8 cellular contexts compared by ENCODE assay signal in genomic region chr5:88884435-88884877, GRCh38. TPM values are rescaled to one million over a fixed set of nuclear protein-coding genes. Genes with fewer than 3 reads are reported as not detected.
DNase-seq lines count a peak whose midpoint lies in the region; ATAC-seq, FAIRE-seq and TF ChIP-seq lines count a peak whose summit lies in the region.

No MANE protein-coding gene starts in this region.

- H3K9ac ChIP-seq in keratinocyte (ENCODE audit: control insufficient read depth, extremely low read depth, insufficient read depth, low read length) = no peak overlapping the region

- H2AFZ ChIP-seq in keratinocyte (ENCODE audit: control insufficient read depth, low read length) = peak overlapping the region; percentile 84

- H3K27ac ChIP-seq in keratinocyte (ENCODE audit: control insufficient read depth, insufficient read depth, low read length) (no peak overlapping the region), thoracic aorta (peak overlapping the region; percentile 90 to 96)

- dilution Hi-C loops in keratinocyte (cut with MboI; ENCODE audit: extremely low pct_ligation_motif_present, low sequenced_read_pairs) = no loop called here

- CTCF ChIA-PET in activated naive CD4-positive, alpha-beta T cell treated with anti-CD3 and anti-CD28 coated beads, Interleukin-2, amount 10 ng/mL, durations not matched to agents 7 days and 5 days (lab: Charles Lee) = no interaction called here

- H3K27ac Mint-ChIP-seq in activated naive CD4-positive, alpha-beta T cell treated with anti-CD3 and anti-CD28 coated beads, Interleukin-2, amount 10 ng/mL, durations not matched to agents 7 days and 5 days = no peak overlapping the region
- no peak overlapping the region for H3K27ac Mint-ChIP-seq in activated T-helper 2 cell treated with anti-CD3 and anti-CD28 coated beads, Interferon-gamma antibody, Interleukin-2, Interleukin-4, amounts not matched to agents 10 μg/mL and 5 μg/mL and 100 μg/mL, durations not matched to agents 14 hours and 24 hours and 36 hours

- H3K9me1 ChIP-seq in keratinocyte (ENCODE audit: control insufficient read depth, extremely low read depth, insufficient read depth, low read length) = no peaks in the 10 kb centered on the region

- DNase-seq in activated naive CD4-positive, alpha-beta T cell treated with anti-CD3 and anti-CD28 coated beads, Interleukin-2, amount 10 ng/mL, durations not matched to agents 7 days and 5 days = no peak
- no peak for DNase-seq in activated naive CD4-positive, alpha-beta T cell treated with Interleukin-2 at 50 U/mL for 16 hours
- no peak for DNase-seq in activated T-helper 2 cell treated with anti-CD3 and anti-CD28 coated beads, Interferon-gamma antibody, Interleukin-2, Interleukin-4, amounts not matched to agents 10 μg/mL and 5 μg/mL and 100 μg/mL, durations not matched to agents 14 hours and 24 hours and 36 hours (ENCODE audit: low spot score)
- DNase-seq in keratinocyte (ENCODE audit: low read depth, low spot score) (no peak), thoracic aorta (ENCODE audit: low spot score) (no peak), NK-92 (lab: John Stamatoyannopoulos, UW; ENCODE audit: unreplicated experiment) (no peak)

- TF ChIP-seq CTCF in keratinocyte (optimal IDR thresholded peaks at IDR 0.05 in 1 of 3, IDR thresholded peaks at IDR 0.05 in 1 of 3, conservative IDR thresholded peaks at IDR 0.05 in 1 of 3; ENCODE audit: extremely low read depth in 1 of 3, insufficient read depth in 2 of 3, low read length in 3 of 3) = no peak
- TF ChIP-seq CTCF in thoracic aorta (IDR thresholded peaks at IDR 0.05) = no peak

- peak overlapping the region; percentile 97 for H3K4me2 ChIP-seq in keratinocyte (ENCODE audit: control insufficient read depth, extremely low read depth, insufficient read depth, low read depth, low read length)

- intact Hi-C loops in activated T-helper 2 cell treated with anti-CD3 and anti-CD28 coated beads, Interferon-gamma antibody, Interleukin-2, Interleukin-4, amounts not matched to agents 10 μg/mL and 5 μg/mL and 100 μg/mL, durations not matched to agents 14 hours and 24 hours and 36 hours (cut with micrococcal nuclease) = loop anchor here (5.0 to 10.0 kb wide), 3 partner anchors 57 to 1100 kb away; no protein-coding TSS in a partner anchor

- H3K4me3 ChIP-seq in keratinocyte (ENCODE audit: control insufficient read depth in 2 of 3, extremely low read depth in 1 of 3, insufficient read depth in 2 of 3, low read depth in 1 of 3, low read length in 3 of 3) = peak overlapping the region; percentile 28 to 67 (median 65)
- H3K4me3 ChIP-seq in thoracic aorta = peak overlapping the region; percentile 86

- H3K27me3 ChIP-seq in keratinocyte (ENCODE audit: control insufficient read depth, extremely low read depth, insufficient read depth, low read length) (peaks cover 33% of the 10 kb centered on the region), thoracic aorta (replicated peaks; ENCODE audit: insufficient read depth) (no peaks in the 10 kb centered on the region)

- no peaks in the 10 kb centered on the region for H4K20me1 ChIP-seq in keratinocyte (ENCODE audit: control insufficient read depth, extremely low read depth, insufficient read depth, low read length)

- peak overlapping the region; percentile 74 for H3K4me3 Mint-ChIP-seq in activated naive CD4-positive, alpha-beta T cell treated with anti-CD3 and anti-CD28 coated beads, Interleukin-2, amount 10 ng/mL, durations not matched to agents 7 days and 5 days
- peak overlapping the region; percentile 81 for H3K4me3 Mint-ChIP-seq in activated T-helper 2 cell treated with anti-CD3 and anti-CD28 coated beads, Interferon-gamma antibody, Interleukin-2, Interleukin-4, amounts not matched to agents 10 μg/mL and 5 μg/mL and 100 μg/mL, durations not matched to agents 14 hours and 24 hours and 36 hours (ENCODE audit: low read depth)

- no peaks in the 10 kb centered on the region for H3K36me3 ChIP-seq in keratinocyte (ENCODE audit: control insufficient read depth in 2 of 2, extremely low read depth in 1 of 2, insufficient read depth in 2 of 2, low read length in 2 of 2)
- no peaks in the 10 kb centered on the region for H3K36me3 ChIP-seq in thoracic aorta

- peaks cover 44% of the 10 kb centered on the region for H3K27me3 Mint-ChIP-seq in activated naive CD4-positive, alpha-beta T cell treated with anti-CD3 and anti-CD28 coated beads, Interleukin-2, amount 10 ng/mL, durations not matched to agents 7 days and 5 days
- peaks cover 82% of the 10 kb centered on the region for H3K27me3 Mint-ChIP-seq in activated T-helper 2 cell treated with anti-CD3 and anti-CD28 coated beads, Interferon-gamma antibody, Interleukin-2, Interleukin-4, amounts not matched to agents 10 μg/mL and 5 μg/mL and 100 μg/mL, durations not matched to agents 14 hours and 24 hours and 36 hours (ENCODE audit: low read depth)

- ATAC-seq in thoracic aorta (ENCODE audit: insufficient number of reproducible peaks, low FRiP score, low read depth) (no peak), GM18870 (IDR thresholded peaks at IDR 0.05; ENCODE audit: unreplicated experiment) (no peak), HG03354 (IDR thresholded peaks at IDR 0.05; ENCODE audit: poor library complexity, severe bottlenecking, unreplicated experiment) (no peak)

- no peak for FAIRE-seq in keratinocyte (lab: Jason Lieb, UNC)

- H3K4me1 ChIP-seq in keratinocyte (ENCODE audit: control insufficient read depth, extremely low read depth, insufficient read depth, low read length) = peaks cover 12% of the 10 kb centered on the region
- peaks cover 14 to 34% of the 10 kb centered on the region in 2 donors for H3K4me1 ChIP-seq in thoracic aorta (ENCODE audit: control insufficient read depth in 1 of 2, low read depth in 2 of 2)

- H3K4me1 Mint-ChIP-seq in activated naive CD4-positive, alpha-beta T cell treated with anti-CD3 and anti-CD28 coated beads, Interleukin-2, amount 10 ng/mL, durations not matched to agents 7 days and 5 days = peaks cover 23% of the 10 kb centered on the region
- H3K4me1 Mint-ChIP-seq in activated T-helper 2 cell treated with anti-CD3 and anti-CD28 coated beads, Interferon-gamma antibody, Interleukin-2, Interleukin-4, amounts not matched to agents 10 μg/mL and 5 μg/mL and 100 μg/mL, durations not matched to agents 14 hours and 24 hours and 36 hours (ENCODE audit: low read depth) = peaks cover 23% of the 10 kb centered on the region

- no peaks in the 10 kb centered on the region for H3K9me3 Mint-ChIP-seq in activated naive CD4-positive, alpha-beta T cell treated with anti-CD3 and anti-CD28 coated beads, Interleukin-2, amount 10 ng/mL, durations not matched to agents 7 days and 5 days
- H3K9me3 Mint-ChIP-seq in activated T-helper 2 cell treated with anti-CD3 and anti-CD28 coated beads, Interferon-gamma antibody, Interleukin-2, Interleukin-4, amounts not matched to agents 10 μg/mL and 5 μg/mL and 100 μg/mL, durations not matched to agents 14 hours and 24 hours and 36 hours = no peaks in the 10 kb centered on the region

- H3K36me3 Mint-ChIP-seq in activated naive CD4-positive, alpha-beta T cell treated with anti-CD3 and anti-CD28 coated beads, Interleukin-2, amount 10 ng/mL, durations not matched to agents 7 days and 5 days = no peaks in the 10 kb centered on the region
- H3K36me3 Mint-ChIP-seq in activated T-helper 2 cell treated with anti-CD3 and anti-CD28 coated beads, Interferon-gamma antibody, Interleukin-2, Interleukin-4, amounts not matched to agents 10 μg/mL and 5 μg/mL and 100 μg/mL, durations not matched to agents 14 hours and 24 hours and 36 hours (ENCODE audit: low read depth) = no peaks in the 10 kb centered on the region

- H3K9me3 ChIP-seq in keratinocyte (ENCODE audit: control insufficient read depth, low read depth, low read length) = no peaks in the 10 kb centered on the region
- H3K9me3 ChIP-seq in thoracic aorta = no peaks in the 10 kb centered on the region

- no peaks in the 10 kb centered on the region for H3K79me2 ChIP-seq in keratinocyte (ENCODE audit: control insufficient read depth, insufficient read depth, low read length)

RNA-seq across cellular contexts. Expression of gene MEF2C, which starts 1.5 kb away (rescaled TPM):
- 0.25 and 0.30 TPM in 2 replicates for total RNA-seq in activated T-helper 2 cell treated with anti-CD3 and anti-CD28 coated beads, Interferon-gamma antibody, Interleukin-2, Interleukin-4, amounts not matched to agents 10 μg/mL and 5 μg/mL and 100 μg/mL, durations not matched to agents 14 hours and 24 hours and 36 hours
- polyA plus RNA-seq in keratinocyte = 0.07 to 0.13 TPM (median 0.10 TPM) in 3 replicates
- not detected for polyA plus RNA-seq in keratinocyte (2011; ENCODE audit: low read depth)
- 0.16 and 0.21 TPM in 2 replicates for polyA plus RNA-seq in keratinocyte (2011; cell fraction: cytosol; rRNA removed)
- polyA plus RNA-seq in keratinocyte (2011; cell fraction: nucleus; rRNA removed) = 0.10 and 0.19 TPM in 2 replicates
- 0.06 and 0.52 TPM in 2 replicates for polyA plus RNA-seq in keratinocyte (2012; ENCODE audit: low replicate concordance)
- polyA minus RNA-seq in keratinocyte = 0.70 to 3.1 TPM (median 2.1 TPM) in 3 replicates
- polyA minus RNA-seq in keratinocyte (2011; cell fraction: cytosol; rRNA and poly(A)+ RNA removed) = not detected
- 0.42 and 0.47 TPM in 2 replicates for polyA minus RNA-seq in keratinocyte (2011; cell fraction: nucleus; rRNA and poly(A)+ RNA removed)
- 100 to 1,000 TPM in 1 of 2 donors, 10 to 100 TPM in 1; 94.0 to 104 TPM for total RNA-seq in thoracic aorta

Comparison
In these comparisons a context has a peak if more than half of its experiments do, and no peak if none do; other contexts are left out.
1. RNA of gene MEF2C, which starts 1.5 kb away (total RNA-seq): 94.0 to 104 TPM in thoracic aorta; 0.25 to 0.30 TPM in activated T-helper 2 cell treated with anti-CD3 and anti-CD28 coated beads, Interferon-gamma antibody, Interleukin-2, Interleukin-4, amounts not matched to agents 10 μg/mL and 5 μg/mL and 100 μg/mL, durations not matched to agents 14 hours and 24 hours and 36 hours; every median in the first group is over 10 times any median in the second.